In genomic region chr11:70381872-70382842, GRCh38 we compare ENCODE assay signal across 13 cellular contexts. TPM values are rescaled to one million over a fixed set of nuclear protein-coding genes. Genes with fewer than 3 reads are reported as not detected.
DNase-seq lines count a peak whose midpoint lies in the region; ATAC-seq and TF ChIP-seq lines count a peak whose summit lies in the region.
"Had no signal": no experiment of that assay in that cellular context is flagged by ENCODE, and none has a peak within 500 bp of the region (broad histone marks: within the 10 kb centered on the region; RNA-seq: fewer than 3 reads in every experiment).

No MANE protein-coding gene starts in this region.

- H3K4ac ChIP-seq in trophoblast cell (ENCODE audit: low read depth, low read length) = no peak overlapping the region

- H3K4me1 ChIP-seq in PC-3 (ENCODE audit: insufficient read depth, low read length) (no peaks in the 10 kb centered on the region), trophoblast cell (ENCODE audit: control insufficient read depth in 1 of 2, insufficient read depth in 2 of 2, low read length in 2 of 2) (peaks cover 0 to 3% of the 10 kb centered on the region in 2 experiments)

- POLR2A ChIA-PET in PC-3 (lab: Charles Lee; ENCODE audit: unreplicated experiment) = no interaction called here

- no peaks in the 10 kb centered on the region for H4K20me1 ChIP-seq in PC-3 (ENCODE audit: low read length)

- no peak overlapping the region for H4K8ac ChIP-seq in trophoblast cell (ENCODE audit: low read depth, low read length)

- no peak overlapping the region for H3K14ac ChIP-seq in trophoblast cell (ENCODE audit: low read length)

- CTCF ChIA-PET in PC-3 (lab: Charles Lee) = no interaction called here

- no peak overlapping the region for H3K4me3 ChIP-seq in PC-3 (ENCODE audit: low read length)
- H3K4me3 ChIP-seq in trophoblast cell (ENCODE audit: low read depth, low read length) = no peak overlapping the region

- H3K18ac ChIP-seq in trophoblast cell (ENCODE audit: low read length) = no peak overlapping the region

- H2AK5ac ChIP-seq in trophoblast cell (ENCODE audit: low read length) = no peak overlapping the region

- ATAC-seq in PC-3 = peak; percentile 67
- no peak for ATAC-seq in GM18868 (IDR thresholded peaks at IDR 0.05; ENCODE audit: unreplicated experiment)
- no peak for ATAC-seq in HG03175 (IDR thresholded peaks at IDR 0.05; ENCODE audit: unreplicated experiment)

- H3K9me2 ChIP-seq in PC-3 (replicated peaks; ENCODE audit: low read length) = no peaks in the 10 kb centered on the region

- no peak overlapping the region for H3K23ac ChIP-seq in trophoblast cell (ENCODE audit: low read length)

- no peaks in the 10 kb centered on the region for H3F3A ChIP-seq in PC-3 (ENCODE audit: low read length, unreplicated experiment)

- no peak overlapping the region for H4K91ac ChIP-seq in trophoblast cell (ENCODE audit: low read depth, low read length)

- H3K36me3 ChIP-seq in PC-3 (ENCODE audit: low read depth, low read length) (peaks cover 56% of the 10 kb centered on the region), trophoblast cell (ENCODE audit: control insufficient read depth in 1 of 2, insufficient read depth in 2 of 2, low read length in 2 of 2) (peaks cover 28 to 32% of the 10 kb centered on the region in 2 experiments)

- H3K79me1 ChIP-seq in trophoblast cell (ENCODE audit: low read length) = no peaks in the 10 kb centered on the region

- WGBS in trophoblast cell (ENCODE audit: extremely low coverage, insufficient coverage, insufficient read length) = no CpG with 5 or more reads among the region's 15 CpGs

- no TSS peak for BruUV-seq in PC-3 (replicated peaks; lab: Mats Ljungman, UMichigan)

- H3K27me3 ChIP-seq in PC-3 (ENCODE audit: low read length) = no peaks in the 10 kb centered on the region
- H3K27me3 ChIP-seq in trophoblast cell (ENCODE audit: insufficient read depth, low read length) = no peaks in the 10 kb centered on the region

- no peak overlapping the region for H2BK5ac ChIP-seq in trophoblast cell (ENCODE audit: low read depth, low read length, poor library complexity)

- TF ChIP-seq CTCF in PC-3 (conservative IDR thresholded peaks at IDR 0.05; ENCODE audit: low read depth, low read length) = no peak

- H3K79me2 ChIP-seq in PC-3 (ENCODE audit: low read length) = peaks cover 7% of the 10 kb centered on the region
- H3K79me2 ChIP-seq in trophoblast cell (ENCODE audit: control insufficient read depth, insufficient read depth, low read length, poor library complexity) = no peaks in the 10 kb centered on the region

- H3K9ac ChIP-seq in PC-3 (ENCODE audit: low read length) = no peak overlapping the region
- H3K9ac ChIP-seq in trophoblast cell (ENCODE audit: low read length) = no peak overlapping the region
- H3K9ac ChIP-seq: KMS-11 had no signal

- no peak overlapping the region for H2BK120ac ChIP-seq in trophoblast cell (ENCODE audit: insufficient read depth, low read length, poor library complexity)

- peak; percentile 78 for DNase-seq in Caki2 (ENCODE audit: low read depth)
- no peak for DNase-seq in PC-3
- DNase-seq in fibroblast of gingiva (ENCODE audit: low read depth) = peak; percentile 90
- peak in 1 of 2 donors; percentile 38 for DNase-seq in trophoblast cell
- DNase-seq in HPDE6-E6E7 (ENCODE audit: extremely low spot score) = no peak
- no peak for DNase-seq in SKM-1 (lab: John Stamatoyannopoulos, UW; ENCODE audit: unreplicated experiment)
- DNase-seq: anterior cingulate cortex, DND-41, NCI-H82, retina had no signal

- intact Hi-C loops in PC-3 (cut with micrococcal nuclease) = no loop called here

- H3K27ac ChIP-seq in PC-3 (ENCODE audit: low read length) (no peak overlapping the region), trophoblast cell (ENCODE audit: low read depth, low read length) (peak overlapping the region; percentile 4)
- H3K27ac ChIP-seq: KMS-11 had no signal

- H3K9me3 ChIP-seq in PC-3 (ENCODE audit: low read length) (no peaks in the 10 kb centered on the region), trophoblast cell (ENCODE audit: insufficient read depth, low read depth, low read length) (no peaks in the 10 kb centered on the region)

- H3K4me2 ChIP-seq in PC-3 (ENCODE audit: low read length) (no peak overlapping the region), trophoblast cell (ENCODE audit: low read length) (no peak overlapping the region)
- H3K4me2 ChIP-seq: KMS-11 had no signal

- no peak overlapping the region for H4K12ac ChIP-seq in trophoblast cell (ENCODE audit: low read depth, low read length)

- in situ Hi-C loops in Caki2 (cut with HindIII; ENCODE audit: low pct_unique_long_range_greater_than_20kb, low sequenced_read_pairs) = no loop called here

- H2BK12ac ChIP-seq in trophoblast cell (ENCODE audit: low read length) = no peak overlapping the region

- no peak overlapping the region for H2AFZ ChIP-seq in PC-3 (ENCODE audit: low read length)
- H2AFZ ChIP-seq in trophoblast cell (ENCODE audit: insufficient read depth, low read length, poor library complexity) = no peak overlapping the region

RNA-seq across cellular contexts. Expression of gene CTTN, which starts 16.2 kb away (rescaled TPM):
- total RNA-seq in Caki2 (2014; rRNA removed; shearing (Covaris generic); ENCODE audit: low replicate concordance) = 116 and 145 TPM in 2 replicates
- total RNA-seq in PC-3 (2014; rRNA removed) = 244 and 262 TPM in 2 replicates
- polyA plus RNA-seq in trophoblast cell (2013) = 197 and 199 TPM in 2 replicates

Comparison
In these comparisons a context has a peak if more than half of its experiments do, and no peak if none do; other contexts are left out.
1. DNase-seq: peak in Caki2 (single experiment) and fibroblast of gingiva (single experiment); none in PC-3 (single experiment), HPDE6-E6E7 (single experiment) and SKM-1 (single experiment).